1 cellular context compared by ENCODE assay signal in the genomic region with DNA sequence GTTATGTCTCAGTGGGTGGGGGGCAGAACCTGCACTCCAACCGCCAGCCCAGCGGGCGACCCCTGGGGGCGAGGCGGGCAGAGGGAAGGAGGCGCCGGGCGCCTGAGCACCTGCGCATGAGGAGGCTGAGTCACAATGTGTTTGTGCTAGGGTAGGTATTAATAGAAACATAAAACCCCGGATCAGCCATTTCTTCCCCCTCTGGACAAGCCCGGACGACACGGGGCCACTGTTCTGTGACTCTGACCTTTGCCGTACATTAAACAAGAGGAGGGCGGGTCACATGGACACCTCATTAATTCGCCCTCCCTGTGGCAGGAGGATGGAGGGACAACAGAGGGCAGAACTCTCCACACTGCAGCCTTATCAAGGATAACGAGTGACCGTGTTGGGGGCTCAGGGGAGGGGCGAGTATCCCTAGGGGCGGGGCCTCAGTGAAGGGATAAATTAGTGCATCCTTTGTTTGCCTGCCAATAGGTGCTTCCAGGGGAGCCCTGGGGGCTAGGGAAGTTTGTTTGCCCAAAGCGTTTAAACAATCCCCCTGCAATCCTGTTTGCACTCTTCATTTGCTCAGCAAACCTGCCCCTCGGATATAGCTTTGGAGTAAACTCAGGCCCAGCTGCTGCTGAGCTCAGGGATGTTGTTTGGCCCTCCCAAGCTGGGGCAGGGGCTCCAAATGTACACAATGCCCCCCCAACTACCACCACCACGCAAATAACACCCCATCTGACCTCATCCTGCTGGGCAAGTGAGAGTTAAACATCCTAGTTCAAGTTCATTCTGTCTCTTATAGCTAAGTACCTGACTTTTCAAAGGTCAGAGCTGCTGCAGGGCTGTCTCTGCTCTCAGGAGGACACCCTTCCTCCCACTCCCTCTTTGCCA.
TF ChIP-seq lines count a peak whose summit lies in the region.

No MANE protein-coding gene starts in this region.

TF ChIP-seq in HepG2, 621 proteins besides CTCF, POLR2A, EP300 and RAD21 (continued from another document):
- TF ChIP-seq, protein P1, sequence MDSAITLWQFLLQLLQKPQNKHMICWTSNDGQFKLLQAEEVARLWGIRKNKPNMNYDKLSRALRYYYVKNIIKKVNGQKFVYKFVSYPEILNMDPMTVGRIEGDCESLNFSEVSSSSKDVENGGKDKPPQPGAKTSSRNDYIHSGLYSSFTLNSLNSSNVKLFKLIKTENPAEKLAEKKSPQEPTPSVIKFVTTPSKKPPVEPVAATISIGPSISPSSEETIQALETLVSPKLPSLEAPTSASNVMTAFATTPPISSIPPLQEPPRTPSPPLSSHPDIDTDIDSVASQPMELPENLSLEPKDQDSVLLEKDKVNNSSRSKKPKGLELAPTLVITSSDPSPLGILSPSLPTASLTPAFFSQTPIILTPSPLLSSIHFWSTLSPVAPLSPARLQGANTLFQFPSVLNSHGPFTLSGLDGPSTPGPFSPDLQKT (CRISPR knock-in tag; IDR thresholded peaks at IDR 0.05; ENCODE audit: borderline replicate concordance): no peak
- TF ChIP-seq HDAC1 (CRISPR knock-in tag; IDR thresholded peaks at IDR 0.05) (peak; percentile 86), HNF4A (CRISPR knock-in tag; IDR thresholded peaks at IDR 0.05) (peak; percentile 71)
- TF ChIP-seq, protein P2, sequence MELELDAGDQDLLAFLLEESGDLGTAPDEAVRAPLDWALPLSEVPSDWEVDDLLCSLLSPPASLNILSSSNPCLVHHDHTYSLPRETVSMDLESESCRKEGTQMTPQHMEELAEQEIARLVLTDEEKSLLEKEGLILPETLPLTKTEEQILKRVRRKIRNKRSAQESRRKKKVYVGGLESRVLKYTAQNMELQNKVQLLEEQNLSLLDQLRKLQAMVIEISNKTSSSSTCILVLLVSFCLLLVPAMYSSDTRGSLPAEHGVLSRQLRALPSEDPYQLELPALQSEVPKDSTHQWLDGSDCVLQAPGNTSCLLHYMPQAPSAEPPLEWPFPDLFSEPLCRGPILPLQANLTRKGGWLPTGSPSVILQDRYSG (CRISPR knock-in tag; IDR thresholded peaks at IDR 0.05): no peak
